In genomic region chr4:152820073-152820472, GRCh38 we compare ENCODE assay signal across 20 cellular contexts. TPM values are rescaled to one million over a fixed set of nuclear protein-coding genes. Genes with fewer than 3 reads are reported as not detected.
"Had no signal": no experiment of that assay in that cellular context is flagged by ENCODE, and none has a peak within 500 bp of the region (broad histone marks: within the 10 kb centered on the region; RNA-seq: fewer than 3 reads in every experiment).

No MANE protein-coding gene starts in this region.

- H3K36me3 Mint-ChIP-seq: natural killer cell had no signal

- H3K27me3 Mint-ChIP-seq: activated CD4-positive, alpha-beta T cell treated with anti-CD3 and anti-CD28 coated beads, Interleukin-2, amount 10 ng/mL, durations not matched to agents 7 days and 5 days; activated naive CD8-positive, alpha-beta T cell treated with anti-CD3 and anti-CD28 coated beads, Interleukin-2, amount 50 U/mL, for 24 hours; activated T-cell treated with anti-CD3 and anti-CD28 coated beads, Interleukin-2, amount 50 U/mL, for 24 hours; dendritic cell treated with granulocyte-macrophage colony-stimulating factor and Interleukin-4, amounts not matched to agents 40 ng/mL and 50 ng/mL, for 4 days; stimulated activated naive CD8-positive, alpha-beta T cell treated with anti-CD3 and anti-CD28 coated beads, Interleukin-15, Interleukin-2, amounts not matched to agents 100 ng/mL and 50 ng/mL, for 24 hours had no signal

- H3K27ac ChIP-seq: lower lobe of right lung, pancreas, right lobe of liver, tibial nerve had no signal

- H3K9me3 ChIP-seq: lower lobe of right lung, pancreas, right lobe of liver, tibial nerve had no signal

- DNase-seq: activated CD4-positive, alpha-beta T cell treated with anti-CD3 and anti-CD28 coated beads, Interleukin-2, amount 10 ng/mL, durations not matched to agents 7 days and 5 days; activated CD8-positive, alpha-beta T cell treated with anti-CD3 and anti-CD28 coated beads, Interleukin-2, amount 10 ng/mL, durations not matched to agents 7 days and 5 days; activated naive CD4-positive, alpha-beta T cell treated with anti-CD3 and anti-CD28 coated beads for 36 hours; activated naive CD8-positive, alpha-beta T cell treated with anti-CD3 and anti-CD28 coated beads, Interleukin-2, amount 50 U/mL, for 24 hours; activated T-cell treated with anti-CD3 and anti-CD28 coated beads, Interleukin-2, amount 50 U/mL, for 24 hours; aorta; effector CD8-positive, alpha-beta T cell; head of caudate nucleus; lower lobe of right lung; natural killer cell; pancreas; right lobe of liver; small intestine; stimulated activated CD4-positive, alpha-beta T cell treated with anti-CD3 and anti-CD28 coated beads, Interleukin-15, amount 100 ng/mL, for 24 hours; stimulated activated CD4-positive, alpha-beta T cell treated with anti-CD3 and anti-CD28 coated beads, Interleukin-2, amount 100 ng/mL, for 48 hours; T-helper 9 cell had no signal

- H3K4me3 Mint-ChIP-seq: activated CD4-positive, alpha-beta T cell treated with anti-CD3 and anti-CD28 coated beads, Interleukin-2, amount 10 ng/mL, durations not matched to agents 7 days and 5 days; activated CD8-positive, alpha-beta T cell treated with anti-CD3 and anti-CD28 coated beads, Interleukin-2, amount 10 ng/mL, durations not matched to agents 7 days and 5 days; activated naive CD4-positive, alpha-beta T cell treated with anti-CD3 and anti-CD28 coated beads for 36 hours; activated naive CD8-positive, alpha-beta T cell treated with anti-CD3 and anti-CD28 coated beads, Interleukin-2, amount 50 U/mL, for 24 hours; activated T-cell treated with anti-CD3 and anti-CD28 coated beads, Interleukin-2, amount 50 U/mL, for 24 hours; dendritic cell treated with granulocyte-macrophage colony-stimulating factor and Interleukin-4, amounts not matched to agents 40 ng/mL and 50 ng/mL, for 4 days; natural killer cell; stimulated activated naive CD8-positive, alpha-beta T cell treated with anti-CD3 and anti-CD28 coated beads, Interleukin-15, Interleukin-2, amounts not matched to agents 100 ng/mL and 50 ng/mL, for 24 hours had no signal

- H3K36me3 ChIP-seq: right lobe of liver had no signal

- H3K27ac Mint-ChIP-seq: activated CD4-positive, alpha-beta T cell treated with anti-CD3 and anti-CD28 coated beads, Interleukin-2, amount 10 ng/mL, durations not matched to agents 7 days and 5 days; activated CD8-positive, alpha-beta T cell treated with anti-CD3 and anti-CD28 coated beads, Interleukin-2, amount 10 ng/mL, durations not matched to agents 7 days and 5 days; activated naive CD4-positive, alpha-beta T cell treated with anti-CD3 and anti-CD28 coated beads for 36 hours; activated naive CD8-positive, alpha-beta T cell treated with anti-CD3 and anti-CD28 coated beads, Interleukin-2, amount 50 U/mL, for 24 hours; activated T-cell treated with anti-CD3 and anti-CD28 coated beads, Interleukin-2, amount 50 U/mL, for 24 hours; dendritic cell treated with granulocyte-macrophage colony-stimulating factor and Interleukin-4, amounts not matched to agents 40 ng/mL and 50 ng/mL, for 4 days; natural killer cell; stimulated activated naive CD8-positive, alpha-beta T cell treated with anti-CD3 and anti-CD28 coated beads, Interleukin-15, Interleukin-2, amounts not matched to agents 100 ng/mL and 50 ng/mL, for 24 hours had no signal

- H3K27me3 ChIP-seq: pancreas, right lobe of liver, tibial nerve had no signal

- H3K4me1 ChIP-seq: pancreas, right lobe of liver, tibial nerve had no signal

- H3K4me3 ChIP-seq: lower lobe of right lung, pancreas, right lobe of liver, tibial nerve had no signal

- ATAC-seq: activated CD4-positive, CD25-positive, alpha-beta regulatory T cell treated with anti-CD3 and anti-CD28 coated beads, Interleukin-2, amount 50 U/mL, for 24 hours; activated CD8-positive, alpha-beta T cell treated with anti-CD3 and anti-CD28 coated beads, Interleukin-2, amount 10 ng/mL, durations not matched to agents 7 days and 5 days; activated naive CD8-positive, alpha-beta T cell treated with anti-CD3 and anti-CD28 coated beads, Interleukin-2, amount 50 U/mL, for 24 hours; lower lobe of right lung; natural killer cell; pancreas; right lobe of liver had no signal

RNA-seq across cellular contexts. Expression of gene TIGD4, which starts 40.5 kb away (rescaled TPM):
- total RNA-seq: natural killer cell had no signal
- polyA plus RNA-seq: aorta had no signal
